In genomic region chr3:197019535-197019934, GRCh38 we compare ENCODE assay signal across 32 cellular contexts.
"Had no signal": no experiment of that assay in that cellular context is flagged by ENCODE, and none has a peak within 500 bp of the region (broad histone marks: within the 10 kb centered on the region; RNA-seq: fewer than 3 reads in every experiment).

No MANE protein-coding gene starts in this region.

- H3K36me3 Mint-ChIP-seq: activated CD4-positive, alpha-beta memory T cell treated with anti-CD3 and anti-CD28 coated beads for 36 hours had no signal

- H3K4me1 ChIP-seq: prostate gland had no signal

- H3K27ac Mint-ChIP-seq: activated CD4-positive, alpha-beta memory T cell treated with anti-CD3 and anti-CD28 coated beads for 36 hours; activated CD4-positive, alpha-beta T cell treated with anti-CD3 and anti-CD28 coated beads, Interleukin-2, amount 10 ng/mL, durations not matched to agents 24 days and 14 days; activated naive CD4-positive, alpha-beta T cell treated with anti-CD3 and anti-CD28 coated beads for 36 hours; activated T-cell treated with anti-CD3 and anti-CD28 coated beads, Interleukin-2, amount 50 U/mL, for 72 hours; nephron progenitor cell; stimulated activated memory B cell treated with anti-CD40 and anti-IgM and Interleukin-4, amounts not matched to agents 10 μg/mL and 1 μg/mL and 100 μg/mL, for 72 hours; T-helper 1 cell treated with Interleukin-12 subunit alpha and Interleukin-12 subunit beta and Interleukin-4 antibody, amounts not matched to agents 30 μg/mL and 1 μg/mL, for 36 hours had no signal

- ATAC-seq: activated T-cell treated with anti-CD3 and anti-CD28 coated beads, Interleukin-2, amount 50 U/mL, for 72 hours; sciatic nerve; stimulated activated memory B cell treated with anti-CD40 and anti-IgM and Interleukin-4, amounts not matched to agents 10 μg/mL and 1 μg/mL and 100 μg/mL, for 72 hours; upper lobe of right lung had no signal

- H3K27ac ChIP-seq: epithelial cell of prostate, esophagus squamous epithelium, left ventricle myocardium inferior, prostate gland, stomach, tibial artery, upper lobe of right lung, VCaP had no signal

- H3K9me3 ChIP-seq: breast epithelium, esophagus squamous epithelium, left ventricle myocardium inferior, mucosa of descending colon, pancreas, prostate gland, stomach, suprapubic skin, tibial artery, upper lobe of right lung had no signal

- H3K9me3 Mint-ChIP-seq: activated CD4-positive, alpha-beta memory T cell treated with anti-CD3 and anti-CD28 coated beads for 36 hours; activated CD4-positive, alpha-beta T cell treated with anti-CD3 and anti-CD28 coated beads, Interleukin-2, amount 10 ng/mL, durations not matched to agents 24 days and 14 days; activated naive CD4-positive, alpha-beta T cell treated with anti-CD3 and anti-CD28 coated beads for 36 hours; activated T-cell treated with anti-CD3 and anti-CD28 coated beads, Interleukin-2, amount 50 U/mL, for 72 hours; central memory CD8-positive, alpha-beta T cell; nephron progenitor cell; stimulated activated memory B cell treated with anti-CD40 and anti-IgM and Interleukin-4, amounts not matched to agents 10 μg/mL and 1 μg/mL and 100 μg/mL, for 72 hours; T-helper 1 cell treated with Interleukin-12 subunit alpha and Interleukin-12 subunit beta and Interleukin-4 antibody, amounts not matched to agents 30 μg/mL and 1 μg/mL, for 36 hours had no signal

- H3K27me3 ChIP-seq: breast epithelium, pancreas, upper lobe of right lung had no signal

- DNase-seq: activated CD4-positive, alpha-beta memory T cell treated with anti-CD3 and anti-CD28 coated beads for 36 hours; activated CD4-positive, alpha-beta T cell treated with anti-CD3 and anti-CD28 coated beads, Interleukin-2, amount 10 ng/mL, durations not matched to agents 24 days and 14 days; activated CD8-positive, alpha-beta memory T cell treated with anti-CD3 and anti-CD28 coated beads, Interleukin-2, amount 50 U/mL, for 4 hours; activated naive CD4-positive, alpha-beta T cell treated with anti-CD3 and anti-CD28 coated beads for 36 hours; activated T-cell treated with anti-CD3 and anti-CD28 coated beads, Interleukin-2, amount 50 U/mL, for 72 hours; amniotic stem cell; dermis blood vessel endothelial cell; effector CD4-positive, alpha-beta T cell; esophagus squamous epithelium; left ventricle myocardium inferior; mesendoderm; nephron progenitor cell; retina; small intestine; stimulated activated CD4-positive, alpha-beta T cell treated with anti-CD3 and anti-CD28 coated beads, Interleukin-4, amount 100 ng/mL, for 4 hours; stimulated activated CD8-positive, alpha-beta memory T cell treated with anti-CD3 and anti-CD28 coated beads, Interleukin-4, amount 100 ng/mL, for 48 hours; stomach; SW 1271; T-helper 9 cell; tibial artery; upper lobe of right lung had no signal

- H3K4me3 Mint-ChIP-seq: activated CD4-positive, alpha-beta memory T cell treated with anti-CD3 and anti-CD28 coated beads for 36 hours; activated CD4-positive, alpha-beta T cell treated with anti-CD3 and anti-CD28 coated beads, Interleukin-2, amount 10 ng/mL, durations not matched to agents 24 days and 14 days; activated naive CD4-positive, alpha-beta T cell treated with anti-CD3 and anti-CD28 coated beads for 36 hours; activated T-cell treated with anti-CD3 and anti-CD28 coated beads, Interleukin-2, amount 50 U/mL, for 72 hours; central memory CD8-positive, alpha-beta T cell; nephron progenitor cell; stimulated activated memory B cell treated with anti-CD40 and anti-IgM and Interleukin-4, amounts not matched to agents 10 μg/mL and 1 μg/mL and 100 μg/mL, for 72 hours; T-helper 1 cell treated with Interleukin-12 subunit alpha and Interleukin-12 subunit beta and Interleukin-4 antibody, amounts not matched to agents 30 μg/mL and 1 μg/mL, for 36 hours had no signal

- H3K27me3 Mint-ChIP-seq: central memory CD8-positive, alpha-beta T cell had no signal
